In genomic region chr10:7817576-7817975, GRCh38 we compare ENCODE assay signal across 8 cellular contexts. TPM values are rescaled to one million over a fixed set of nuclear protein-coding genes. Genes with fewer than 3 reads are reported as not detected.
DNase-seq lines count a peak whose midpoint lies in the region; ATAC-seq, FAIRE-seq and TF ChIP-seq lines count a peak whose summit lies in the region.

No MANE protein-coding gene starts in this region.

- DNase-seq in Caco-2 (peak in 1 of 2 experiments; percentile 55), NT2/D1 (ENCODE audit: low read depth, low spot score) (no peak), endothelial cell of umbilical vein (ENCODE audit: low read depth, low spot score) (no peak), osteocyte (ENCODE audit: extremely low spot score, unreplicated experiment) (no peak), GOT3 (lab: John Stamatoyannopoulos, UW) (no peak), SIG-M5 (lab: John Stamatoyannopoulos, UW) (no peak)
- no peak for DNase-seq in stimulated activated CD4-positive, alpha-beta T cell treated with anti-CD3 and anti-CD28 coated beads, Interleukin-2, amount 100 ng/mL, for 48 hours

- H3K36me3 Mint-ChIP-seq in Caco-2 (ENCODE audit: insufficient read depth, unreplicated experiment) (peaks cover 15% of the 10 kb centered on the region), osteocyte (ENCODE audit: unreplicated experiment) (no peaks in the 10 kb centered on the region)

- POLR2A ChIA-PET in Caco-2 (lab: Charles Lee) (interaction anchor here (0.5 to 2.2 kb wide), 12 partner anchors 8 to 558 kb away, joined by 3 to 45 read pairs (median 4); partner anchors contain the start of genes ATP5F1C and KIN), endothelial cell of umbilical vein (lab: Charles Lee) (interaction anchor here (0.6 to 1.5 kb wide), 3 partner anchors 19 to 177 kb away, joined by 4 to 9 read pairs (median 5); partner anchors contain the start of genes ATP5F1C and KIN)

- peak overlapping the region; percentile 75 for H3K4me2 ChIP-seq in endothelial cell of umbilical vein (ENCODE audit: insufficient read depth, low read length)

- no peak for TF ChIP-seq POLR2A in endothelial cell of umbilical vein (IDR thresholded peaks at IDR 0.05; ENCODE audit: low read depth, low read length)

- no peaks in the 10 kb centered on the region for H3K27me3 Mint-ChIP-seq in Caco-2 (ENCODE audit: insufficient read depth, unreplicated experiment)
- peaks cover 20% of the 10 kb centered on the region for H3K27me3 Mint-ChIP-seq in osteocyte (ENCODE audit: unreplicated experiment)

- no peak for FAIRE-seq in endothelial cell of umbilical vein (lab: Jason Lieb, UNC)

- ATAC-seq in HG03432 (IDR thresholded peaks at IDR 0.05; ENCODE audit: unreplicated experiment): no peak

- dilution Hi-C loops in endothelial cell of umbilical vein (cut with MboI; ENCODE audit: extremely low pct_ligation_motif_present, low sequenced_read_pairs): no loop called here

- intact Hi-C loops in Caco-2 (cut with micrococcal nuclease; ENCODE audit: unreplicated experiment) (loop anchor here (5.0 kb wide), 1 partner anchor 130 kb away; no protein-coding TSS in a partner anchor), endothelial cell of umbilical vein (cut with micrococcal nuclease) (loop anchor here (5.0 kb wide), 1 partner anchor 235 kb away; the partner anchor contains the start of gene GATA3)

- BruUV-seq in Caco-2 (replicated peaks; lab: Mats Ljungman, UMichigan) (TSS peak; percentile 86), endothelial cell of umbilical vein (replicated peaks; lab: Mats Ljungman, UMichigan) (no TSS peak)

- H3K27ac ChIP-seq in endothelial cell of umbilical vein (ENCODE audit: insufficient read depth, low read depth, low read length): no peak overlapping the region

- peak overlapping the region; percentile 95 for H3K4me3 ChIP-seq in Caco-2 (ENCODE audit: low read depth, low read length)
- peak overlapping the region; percentile 96 for H3K4me3 ChIP-seq in NT2/D1 (ENCODE audit: insufficient read length, low read depth)
- H3K4me3 ChIP-seq in endothelial cell of umbilical vein (replicated peaks in 1 of 3; ENCODE audit: insufficient read depth in 1 of 3, low read depth in 1 of 3, low read length in 3 of 3): peak overlapping the region; percentile 12 to 99 (median 70)

- H3K9me3 ChIP-seq in Caco-2 (no peaks in the 10 kb centered on the region), NT2/D1 (ENCODE audit: insufficient read depth, low read length) (no peaks in the 10 kb centered on the region), endothelial cell of umbilical vein (replicated peaks; ENCODE audit: control insufficient read depth, insufficient read depth, low read length) (no peaks in the 10 kb centered on the region)

- H3K4me1 ChIP-seq in Caco-2: peaks cover 4% of the 10 kb centered on the region; the same call in 1 of the 2 replicates
- no peaks in the 10 kb centered on the region for H3K4me1 ChIP-seq in NT2/D1 (ENCODE audit: insufficient read depth, insufficient read length)
- H3K4me1 ChIP-seq in endothelial cell of umbilical vein (ENCODE audit: control insufficient read depth, extremely low read depth, insufficient read depth, low read length): peaks cover 4% of the 10 kb centered on the region

- peak overlapping the region; percentile 84 for H3K4me3 Mint-ChIP-seq in Caco-2 (ENCODE audit: unreplicated experiment)
- peak overlapping the region; percentile 95 for H3K4me3 Mint-ChIP-seq in osteocyte (ENCODE audit: unreplicated experiment)

- H3K4me1 Mint-ChIP-seq in Caco-2 (ENCODE audit: low read depth, unreplicated experiment) (peaks cover 8% of the 10 kb centered on the region), osteocyte (ENCODE audit: unreplicated experiment) (peaks cover 19% of the 10 kb centered on the region)

- H3K9ac ChIP-seq in NT2/D1 (ENCODE audit: insufficient read length, low read depth) (peak overlapping the region; percentile 96), endothelial cell of umbilical vein (replicated peaks; ENCODE audit: extremely low read depth, insufficient read depth, low read length) (no peak overlapping the region)

- H3K27ac Mint-ChIP-seq in Caco-2 (ENCODE audit: unreplicated experiment) (peak overlapping the region; percentile 72), osteocyte (ENCODE audit: unreplicated experiment) (no peak overlapping the region)

- CTCF ChIA-PET in Caco-2 (lab: Charles Lee): interaction anchor here (0.6 to 4.0 kb wide), 8 partner anchors 8 to 394 kb away, joined by 3 to 26 read pairs (median 4); partner anchors contain the start of genes ATP5F1C and KIN
- CTCF ChIA-PET in endothelial cell of umbilical vein (lab: Charles Lee): interaction anchor here (1.2 to 2.9 kb wide), 7 partner anchors 9 to 292 kb away, joined by 3 to 19 read pairs (median 7); partner anchors contain the start of genes ATP5F1C and KIN

- no peaks in the 10 kb centered on the region for H3K36me3 ChIP-seq in Caco-2 (ENCODE audit: control insufficient read depth, insufficient read depth, low read length)
- H3K36me3 ChIP-seq in NT2/D1 (ENCODE audit: insufficient read depth, insufficient read length, low read length): peaks cover 14% of the 10 kb centered on the region
- no peaks in the 10 kb centered on the region for H3K36me3 ChIP-seq in endothelial cell of umbilical vein (ENCODE audit: control insufficient read depth in 2 of 2, extremely low read depth in 1 of 2, insufficient read depth in 2 of 2, low read length in 2 of 2)

- H3K79me2 ChIP-seq in endothelial cell of umbilical vein (ENCODE audit: control insufficient read depth, insufficient read depth, low read length): peaks cover 16% of the 10 kb centered on the region

- H3K27me3 ChIP-seq in Caco-2 (replicated peaks; ENCODE audit: control insufficient read depth, insufficient read depth, low read length) (no peaks in the 10 kb centered on the region), NT2/D1 (ENCODE audit: insufficient read depth, insufficient read length) (no peaks in the 10 kb centered on the region), endothelial cell of umbilical vein (ENCODE audit: control insufficient read depth in 2 of 2, insufficient read depth in 2 of 2, low read length in 2 of 2) (peaks cover 5 to 7% of the 10 kb centered on the region in 2 experiments)

- H2AFZ ChIP-seq in endothelial cell of umbilical vein (ENCODE audit: low read depth, low read length): peak overlapping the region; percentile 71

- H3K9me1 ChIP-seq in endothelial cell of umbilical vein (replicated peaks; ENCODE audit: control insufficient read depth, extremely low read depth, insufficient read depth, low read length): no peaks in the 10 kb centered on the region

- no peaks in the 10 kb centered on the region for H4K20me1 ChIP-seq in endothelial cell of umbilical vein (replicated peaks; ENCODE audit: control insufficient read depth, extremely low read depth, insufficient read depth, low read length)

- H3K9me3 Mint-ChIP-seq in Caco-2 (ENCODE audit: unreplicated experiment) (no peaks in the 10 kb centered on the region), osteocyte (ENCODE audit: unreplicated experiment) (no peaks in the 10 kb centered on the region)

- no peak for TF ChIP-seq CTCF in Caco-2 (IDR thresholded peaks at IDR 0.05; ENCODE audit: insufficient read depth in 1 of 2, low read depth in 1 of 2, low read length in 1 of 2, severe bottlenecking in 1 of 2, unreplicated experiment in 1 of 2)
- TF ChIP-seq CTCF in endothelial cell of umbilical vein (IDR thresholded peaks at IDR 0.05; ENCODE audit: extremely low read depth in 1 of 2, insufficient read depth in 1 of 2, low read depth in 1 of 2, low read length in 2 of 2): no peak
- TF ChIP-seq CTCF in osteocyte (IDR thresholded peaks at IDR 0.05): no peak

TF ChIP-seq in endothelial cell of umbilical vein, 7 proteins besides CTCF, POLR2A, EP300 and RAD21 (continues in another document):
- no peak for TF ChIP-seq JUN (IDR thresholded peaks at IDR 0.05; ENCODE audit: borderline replicate concordance, insufficient read depth, insufficient read length, low read depth)
- no peak for TF ChIP-seq MAX (IDR thresholded peaks at IDR 0.05; ENCODE audit: insufficient read depth, insufficient read length)
- TF ChIP-seq MYC (IDR thresholded peaks at IDR 0.05; ENCODE audit: low read depth, low read length): no peak

RNA-seq across cellular contexts. Expression of gene TAF3, which starts 0.7 kb away (rescaled TPM):
- total RNA-seq in Caco-2 (2022) (28.9 and 30.6 TPM in 2 replicates), endothelial cell of umbilical vein (10.1 and 10.5 TPM in 2 replicates), osteocyte (8.0 and 9.1 TPM in 2 replicates)
- polyA plus RNA-seq in endothelial cell of umbilical vein: 1.8 and 2.4 TPM in 2 replicates
- polyA plus RNA-seq in endothelial cell of umbilical vein (2011; cell fraction: cytosol; rRNA removed): 3.0 and 3.2 TPM in 2 replicates
- polyA plus RNA-seq in endothelial cell of umbilical vein (2011; cell fraction: nucleus; rRNA removed): 3.7 and 5.1 TPM in 2 replicates
- polyA plus RNA-seq in endothelial cell of umbilical vein (2012): 6.8 and 7.1 TPM in 2 replicates
- polyA minus RNA-seq in endothelial cell of umbilical vein: 3.2 and 4.2 TPM in 2 replicates
- 1.5 TPM for polyA minus RNA-seq in endothelial cell of umbilical vein (2011; cell fraction: cytosol; rRNA and poly(A)+ RNA removed)
- 9.5 and 9.7 TPM in 2 replicates for polyA minus RNA-seq in endothelial cell of umbilical vein (2011; cell fraction: nucleus; rRNA and poly(A)+ RNA removed)

RNA-seq across cellular contexts. Expression of gene ATP5F1C, which starts 29.6 kb away (rescaled TPM):
- total RNA-seq in Caco-2 (2022) (568 and 613 TPM in 2 replicates), endothelial cell of umbilical vein (275 and 290 TPM in 2 replicates), osteocyte (132 and 133 TPM in 2 replicates)
- polyA plus RNA-seq in endothelial cell of umbilical vein: 184 and 204 TPM in 2 replicates
- 318 and 372 TPM in 2 replicates for polyA plus RNA-seq in endothelial cell of umbilical vein (2011; cell fraction: cytosol; rRNA removed)
- polyA plus RNA-seq in endothelial cell of umbilical vein (2011; cell fraction: nucleus; rRNA removed): 170 and 184 TPM in 2 replicates
- polyA plus RNA-seq in endothelial cell of umbilical vein (2012): 397 and 426 TPM in 2 replicates
- 159 and 163 TPM in 2 replicates for polyA minus RNA-seq in endothelial cell of umbilical vein
- 85.2 TPM for polyA minus RNA-seq in endothelial cell of umbilical vein (2011; cell fraction: cytosol; rRNA and poly(A)+ RNA removed)
- 60.1 and 87.8 TPM in 2 replicates for polyA minus RNA-seq in endothelial cell of umbilical vein (2011; cell fraction: nucleus; rRNA and poly(A)+ RNA removed)

RNA-seq across cellular contexts. Expression of gene KIN, which starts 29.8 kb away (rescaled TPM):
- total RNA-seq in Caco-2 (2022): 27.8 and 27.9 TPM in 2 replicates
- total RNA-seq in endothelial cell of umbilical vein: 13.6 and 14.4 TPM in 2 replicates
- 1.7 and 2.6 TPM in 2 replicates for polyA plus RNA-seq in endothelial cell of umbilical vein
- polyA plus RNA-seq in endothelial cell of umbilical vein (2011; cell fraction: cytosol; rRNA removed): 3.1 TPM in 2 replicates
- 8.4 and 13.3 TPM in 2 replicates for polyA plus RNA-seq in endothelial cell of umbilical vein (2011; cell fraction: nucleus; rRNA removed)
- polyA plus RNA-seq in endothelial cell of umbilical vein (2012): 5.1 and 7.8 TPM in 2 replicates
- polyA minus RNA-seq in endothelial cell of umbilical vein: 3.1 and 4.4 TPM in 2 replicates
- 1.1 TPM for polyA minus RNA-seq in endothelial cell of umbilical vein (2011; cell fraction: cytosol; rRNA and poly(A)+ RNA removed)
- 6.6 and 9.7 TPM in 2 replicates for polyA minus RNA-seq in endothelial cell of umbilical vein (2011; cell fraction: nucleus; rRNA and poly(A)+ RNA removed)
- total RNA-seq in osteocyte: 10.9 and 11.2 TPM in 2 replicates
